In the genomic region with DNA sequence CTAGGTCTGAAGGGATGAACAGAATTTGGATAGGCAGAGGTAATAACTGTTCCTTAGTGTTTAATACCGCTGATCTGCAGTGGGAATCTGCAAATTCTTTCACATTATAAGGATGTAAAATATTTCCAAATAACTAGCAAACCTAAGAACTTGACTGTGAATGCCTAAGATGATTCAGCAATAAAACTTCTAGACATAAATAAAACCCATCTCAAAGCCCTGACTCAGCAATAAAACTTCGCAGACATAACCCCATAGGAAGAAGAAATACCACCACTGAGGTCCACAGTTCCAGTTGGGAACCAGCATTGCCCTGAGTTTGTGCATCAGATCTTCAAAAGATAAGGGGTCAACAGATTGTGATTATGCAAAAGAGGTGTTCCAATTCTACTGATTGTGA, we compare ENCODE assay signal across 23 cellular contexts.
A peak's percentile ranks its signal among the peaks of the same experiment; 100 is the strongest.
DNase-seq lines count a peak whose midpoint lies in the region; TF ChIP-seq lines count a peak whose summit lies in the region.
"Had no signal": no experiment of that assay in that cellular context is flagged by ENCODE, and none has a peak within 500 bp of the region (broad histone marks: within the 10 kb centered on the region; RNA-seq: fewer than 3 reads in every experiment).

No MANE protein-coding gene starts in this region.

- H3K79me2 ChIP-seq in Loucy (ENCODE audit: insufficient read depth, low read length) (no peaks in the 10 kb centered on the region), OCI-LY7 (ENCODE audit: insufficient read depth, low read depth, low read length) (no peaks in the 10 kb centered on the region)
- H3K79me2 ChIP-seq: hepatocyte had no signal

- H3K4me3 ChIP-seq in Loucy (ENCODE audit: low read length, poor library complexity, severe bottlenecking): no peak overlapping the region
- H3K4me3 ChIP-seq in OCI-LY7 (ENCODE audit: low read depth, low read length, poor library complexity, severe bottlenecking): no peak overlapping the region
- H3K4me3 ChIP-seq: ascending aorta, hepatocyte, spleen, suprapubic skin had no signal

- no peaks in the 10 kb centered on the region for H3K27me3 ChIP-seq in Loucy (ENCODE audit: insufficient read depth, low read length, poor library complexity, severe bottlenecking)
- H3K27me3 ChIP-seq: ascending aorta, hepatocyte, spleen, suprapubic skin had no signal

- intact Hi-C loops in OCI-LY7 (cut with micrococcal nuclease; ENCODE audit: unreplicated experiment): no loop called here

- H3K4me1 ChIP-seq in Loucy (ENCODE audit: insufficient read depth, low read length, poor library complexity, severe bottlenecking) (peaks cover 11% of the 10 kb centered on the region), OCI-LY7 (ENCODE audit: insufficient read depth, low read length, poor library complexity, severe bottlenecking) (no peaks in the 10 kb centered on the region)
- H3K4me1 ChIP-seq: ascending aorta, spleen, suprapubic skin had no signal

- no peaks in the 10 kb centered on the region for H3K36me3 ChIP-seq in Loucy (ENCODE audit: insufficient read depth, low read length)
- H3K36me3 ChIP-seq in OCI-LY7 (ENCODE audit: insufficient read depth, low read length): no peaks in the 10 kb centered on the region
- H3K36me3 ChIP-seq: ascending aorta, spleen, suprapubic skin had no signal

- CTCF ChIA-PET in OCI-LY7 (lab: Charles Lee; ENCODE audit: unreplicated experiment): no interaction called here

- H3K9me3 ChIP-seq in Loucy (ENCODE audit: insufficient read depth, low read depth, low read length): peaks cover 3% of the 10 kb centered on the region; the same call in 1 of the 2 replicates
- no peaks in the 10 kb centered on the region for H3K9me3 ChIP-seq in OCI-LY7 (ENCODE audit: low read length)
- H3K9me3 ChIP-seq: ascending aorta, suprapubic skin had no signal

- TF ChIP-seq CTCF in Loucy (conservative IDR thresholded peaks at IDR 0.05; ENCODE audit: low read length): no peak
- no peak for TF ChIP-seq CTCF in OCI-LY7 (conservative IDR thresholded peaks at IDR 0.05; ENCODE audit: low read length)

- POLR2A ChIA-PET in OCI-LY7 (lab: Charles Lee): interaction anchor here (0.9 kb wide), 2 partner anchors 11 to 147 kb away, joined by 3 to 4 read pairs; no protein-coding TSS in a partner anchor

- peak; percentile 22 for DNase-seq in AG08395 (ENCODE audit: low spot score)
- DNase-seq in dedifferentiated amniotic fluid mesenchymal stem cell (ENCODE audit: extremely low spot score): peak; percentile 19
- peak; percentile 32 for DNase-seq in non-pigmented ciliary epithelial cell (ENCODE audit: low read depth)
- DNase-seq in DMS53 (lab: John Stamatoyannopoulos, UW): no peak
- no peak for DNase-seq in MV-4-11 (lab: John Stamatoyannopoulos, UW)
- DNase-seq in OCI-LY7 (ENCODE audit: low spot score): no peak
- DNase-seq in GF-D8 (lab: John Stamatoyannopoulos, UW): no peak
- DNase-seq: activated CD4-positive, alpha-beta T cell treated with anti-CD3 and anti-CD28 coated beads, Interleukin-2, amount 10 ng/mL, durations not matched to agents 24 days and 14 days; activated T-cell treated with anti-CD3 and anti-CD28 coated beads, Interleukin-2, amount 50 U/mL, for 72 hours; foreskin melanocyte; left ventricle myocardium superior; naive thymus-derived CD4-positive, alpha-beta T cell; NCI-H1092; NCI-H2029; NCI-H345; NCI-H82; occipital lobe; spleen; stimulated activated CD4-positive, alpha-beta T cell treated with anti-CD3 and anti-CD28 coated beads, Interleukin-4, amount 100 ng/mL, for 1 hour had no signal

- H3K9me2 ChIP-seq in Loucy (replicated peaks; ENCODE audit: low read depth, low read length) (no peaks in the 10 kb centered on the region), OCI-LY7 (ENCODE audit: insufficient read depth, low read length) (no peaks in the 10 kb centered on the region)

- H3K9ac ChIP-seq in Loucy (ENCODE audit: low read depth, low read length, poor library complexity, severe bottlenecking): no peak overlapping the region

- H3K27ac ChIP-seq in OCI-LY7 (ENCODE audit: low read depth, low read length, poor library complexity, severe bottlenecking): no peak overlapping the region
- H3K27ac ChIP-seq: ascending aorta, hepatocyte, spleen, suprapubic skin had no signal

- H3F3A ChIP-seq in Loucy (ENCODE audit: low read depth): no peaks in the 10 kb centered on the region

- H2AFZ ChIP-seq in Loucy (ENCODE audit: low read length) (no peak overlapping the region), OCI-LY7 (ENCODE audit: low read length) (no peak overlapping the region)
- H2AFZ ChIP-seq: hepatocyte had no signal

- no TSS peak for BruUV-seq in OCI-LY7 (replicated peaks; lab: Mats Ljungman, UMichigan)

- H4K20me1 ChIP-seq in Loucy (ENCODE audit: insufficient read depth, low read length, poor library complexity, severe bottlenecking) (no peaks in the 10 kb centered on the region), OCI-LY7 (ENCODE audit: insufficient read depth, low read length) (no peaks in the 10 kb centered on the region)

- H3K4me2 ChIP-seq in Loucy (ENCODE audit: low read depth, low read length, poor library complexity, severe bottlenecking) (peak overlapping the region; percentile 2), OCI-LY7 (ENCODE audit: low read length) (no peak overlapping the region)
- H3K4me2 ChIP-seq: hepatocyte had no signal

Comparison
In these comparisons a context has a peak if more than half of its experiments do, and no peak if none do; other contexts are left out.
1. DNase-seq: peak in AG08395 (single experiment), dedifferentiated amniotic fluid mesenchymal stem cell (single experiment) and non-pigmented ciliary epithelial cell (single experiment); none in DMS53 (single experiment), MV-4-11 (single experiment), OCI-LY7 (single experiment) and GF-D8 (single experiment).